26 cellular contexts compared by ENCODE assay signal in genomic region chr12:26264215-26264838, GRCh38.
DNase-seq lines count a peak whose midpoint lies in the region; ATAC-seq, FAIRE-seq and TF ChIP-seq lines count a peak whose summit lies in the region.
"Had no signal": no experiment of that assay in that cellular context is flagged by ENCODE, and none has a peak within 500 bp of the region (broad histone marks: within the 10 kb centered on the region; RNA-seq: fewer than 3 reads in every experiment).

No MANE protein-coding gene starts in this region.

- H3K27me3 ChIP-seq in right cardiac atrium (ENCODE audit: control insufficient read depth, insufficient read depth) (no peaks in the 10 kb centered on the region), small intestine (ENCODE audit: control insufficient read depth in 2 of 2, insufficient read depth in 2 of 2, low read length in 2 of 2) (no peaks in the 10 kb centered on the region)
- H3K27me3 ChIP-seq: neutrophil, transverse colon had no signal

- TF ChIP-seq CTCF in fibroblast of pulmonary artery (IDR thresholded peaks at IDR 0.05; ENCODE audit: low read length, missing control alignments), result peak; percentile 27

- H3K27ac ChIP-seq in right cardiac atrium (ENCODE audit: low read length) (no peak overlapping the region), small intestine (ENCODE audit: low read depth in 1 of 2, low read length in 1 of 2) (no peak overlapping the region)
- H3K27ac ChIP-seq: coronary artery, neutrophil, transverse colon had no signal

- intact Hi-C loops in Right ventricle myocardium inferior (cut with DNase I) (no loop called here), right cardiac atrium (cut with DNase I) (no loop called here)

- peak; percentile 44 for ATAC-seq in Right ventricle myocardium inferior
- no peak for ATAC-seq in right cardiac atrium
- ATAC-seq in SK-N-SH treated with all-trans-retinoic acid at 6 μM for 48 hours, result no peak
- ATAC-seq: stimulated activated naive CD8-positive, alpha-beta T cell treated with anti-CD3 and anti-CD28 coated beads, Interleukin-15, amount 100 ng/mL, for 72 hours; WTC11 had no signal

- DNase-seq in Right ventricle myocardium inferior (ENCODE audit: missing footprints) (no peak), right cardiac atrium (no peak), amniotic epithelial cell (ENCODE audit: low read depth) (peak; percentile 85), fibroblast of pulmonary artery (ENCODE audit: low read depth) (no peak), small intestine (peak; percentile 78), NCI-H2081 (lab: John Stamatoyannopoulos, UW) (no peak), retina (no peak)
- DNase-seq: activated CD4-positive, alpha-beta T cell treated with anti-CD3 and anti-CD28 coated beads, Interleukin-2, amount 50 U/mL, for 4 hours; Caco-2; foreskin melanocyte; hypothalamus; Karpas-422; NCI-H1105 treated with DMSO at 0.1 percent for 48 hours; NCI-H510A treated with DMSO at 0.1 percent for 48 hours; NK-92 treated with Interleukin-12 subunit alpha and Interleukin-12 subunit beta, amount 100 ng/mL, for 24 hours; RPMI8226; stimulated activated CD4-positive, alpha-beta T cell treated with anti-CD3 and anti-CD28 coated beads, Interleukin-12 subunit alpha, Interleukin-12 subunit beta, amount 100 ng/mL, for 4 hours; stimulated activated naive CD8-positive, alpha-beta T cell treated with anti-CD3 and anti-CD28 coated beads, Interleukin-15, amount 100 ng/mL, for 72 hours; transverse colon had no signal

- H3K9me3 ChIP-seq in right cardiac atrium (ENCODE audit: control insufficient read depth, low read length) (no peaks in the 10 kb centered on the region), small intestine (ENCODE audit: control insufficient read depth, low read depth) (no peaks in the 10 kb centered on the region)
- H3K9me3 ChIP-seq: neutrophil, transverse colon had no signal

- H3K4me1 ChIP-seq in right cardiac atrium (ENCODE audit: control insufficient read depth, insufficient read depth, low read length), result no peaks in the 10 kb centered on the region
- H3K4me1 ChIP-seq in small intestine (ENCODE audit: control insufficient read depth in 2 of 2, insufficient read depth in 1 of 2, low read depth in 1 of 2, low read length in 1 of 2), result peaks cover 4% of the 10 kb centered on the region in 2 donors
- H3K4me1 ChIP-seq: Caco-2, transverse colon had no signal

- FAIRE-seq in small intestine (lab: Jason Lieb, UNC), result peak; percentile 82
- FAIRE-seq: GM12892, islet of Langerhans had no signal

- H3K4me3 ChIP-seq in right cardiac atrium (ENCODE audit: low read length), result no peak overlapping the region
- no peak overlapping the region for H3K4me3 ChIP-seq in fibroblast of pulmonary artery (replicated peaks; ENCODE audit: low read depth, low read length)
- H3K4me3 ChIP-seq in small intestine (ENCODE audit: low read depth in 1 of 2, low read length in 2 of 2), result no peak overlapping the region
- H3K4me3 ChIP-seq: coronary artery, lung, transverse colon had no signal

- 88% methylated on average over 2 of the region's 2 CpGs for WGBS in right cardiac atrium
- 77 to 88% (median 88%) methylated on average over 2 of the region's 2 CpGs for WGBS in small intestine, 3 donors

- no peaks in the 10 kb centered on the region for H3K36me3 ChIP-seq in small intestine (ENCODE audit: control insufficient read depth in 2 of 2, insufficient read depth in 2 of 2, low read length in 2 of 2)
- H3K36me3 ChIP-seq: neutrophil, transverse colon had no signal

TF ChIP-seq in SK-N-SH treated with all-trans-retinoic acid at 6 μM for 48 hours, 23 proteins besides CTCF, POLR2A, EP300 and RAD21 (continues in another document):
- TF ChIP-seq ZC3H10 (CRISPR knock-in tag; IDR thresholded peaks at IDR 0.05), result no peak
- no peak for TF ChIP-seq TCF4 (CRISPR knock-in tag; IDR thresholded peaks at IDR 0.05; ENCODE audit: borderline replicate concordance)
- TF ChIP-seq PPARA (CRISPR knock-in tag; IDR thresholded peaks at IDR 0.05; ENCODE audit: borderline replicate concordance), result no peak
- no peak for TF ChIP-seq ARNTL (CRISPR knock-in tag; IDR thresholded peaks at IDR 0.05; ENCODE audit: borderline replicate concordance, low read depth)
- no peak for TF ChIP-seq CREB5 (CRISPR knock-in tag; IDR thresholded peaks at IDR 0.05; ENCODE audit: low read depth)
- TF ChIP-seq ESRRG (CRISPR knock-in tag; IDR thresholded peaks at IDR 0.05), result no peak
- TF ChIP-seq GLIS3 (CRISPR knock-in tag; IDR thresholded peaks at IDR 0.05), result no peak
- TF ChIP-seq ZFP30 (CRISPR knock-in tag; IDR thresholded peaks at IDR 0.05), result no peak
- no peak for TF ChIP-seq SNAI2 (CRISPR knock-in tag; IDR thresholded peaks at IDR 0.05)
- TF ChIP-seq ISL1 (CRISPR knock-in tag; IDR thresholded peaks at IDR 0.05), result no peak
- TF ChIP-seq PATZ1 (CRISPR knock-in tag; IDR thresholded peaks at IDR 0.05; ENCODE audit: borderline replicate concordance), result no peak
- no peak for TF ChIP-seq RARB (CRISPR knock-in tag; IDR thresholded peaks at IDR 0.05)
- TF ChIP-seq POU6F1 (CRISPR knock-in tag; IDR thresholded peaks at IDR 0.05; ENCODE audit: borderline replicate concordance, low read depth), result no peak
- TF ChIP-seq CSRNP3 (CRISPR knock-in tag; IDR thresholded peaks at IDR 0.05), result no peak
- no peak for TF ChIP-seq ZNF70 (CRISPR knock-in tag; IDR thresholded peaks at IDR 0.05)
- TF ChIP-seq ZFP3 (CRISPR knock-in tag; IDR thresholded peaks at IDR 0.05), result no peak

Comparison
In these comparisons a context has a peak if more than half of its experiments do, and no peak if none do; other contexts are left out.
1. DNase-seq: peak in amniotic epithelial cell (single experiment) and small intestine (single experiment); none in Right ventricle myocardium inferior (single experiment), right cardiac atrium (0 of 3), fibroblast of pulmonary artery (single experiment), NCI-H2081 (0 of 2) and retina (single experiment).